Comparison of ENCODE assay signal across 1 cellular context in the genomic region with DNA sequence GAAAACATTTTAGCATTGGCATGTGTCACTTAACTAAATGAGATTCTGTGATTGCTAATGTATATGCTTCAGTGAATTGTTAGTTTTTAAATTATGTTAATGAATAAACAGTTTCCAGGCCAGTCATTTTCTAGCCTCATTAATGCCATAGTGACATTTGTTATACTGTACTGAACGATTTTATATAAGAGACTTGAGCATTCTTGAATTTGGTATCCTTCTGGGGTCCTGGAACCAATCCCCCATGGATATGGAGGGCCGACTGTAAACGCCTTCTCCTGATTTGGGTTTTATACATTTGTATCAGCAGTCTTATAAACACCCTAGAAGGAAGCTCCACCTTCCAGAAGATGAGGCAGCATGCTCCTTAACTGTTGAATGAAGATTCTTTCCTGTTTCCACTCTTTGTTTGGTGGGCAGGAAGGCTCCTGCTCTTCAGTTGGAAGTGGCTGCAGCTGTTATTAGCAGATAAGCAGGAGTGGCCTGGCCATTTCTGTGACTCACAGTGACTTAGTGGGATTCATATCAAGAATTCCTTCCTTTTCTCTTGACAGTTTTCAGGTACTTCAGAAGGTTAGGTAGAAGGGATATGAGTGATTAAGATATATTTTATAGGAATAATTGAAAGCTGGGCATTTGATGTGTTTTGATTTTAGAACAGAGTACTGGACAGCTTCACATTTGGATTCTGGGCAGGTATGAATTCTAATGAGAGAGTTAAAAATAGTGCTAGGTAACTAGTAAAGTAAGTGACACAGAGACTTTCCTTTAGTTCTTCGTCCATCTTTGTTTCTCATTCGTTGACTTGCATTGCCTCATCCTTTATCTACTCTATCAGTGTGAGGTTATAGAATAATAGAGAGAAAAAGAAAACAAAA.
TF ChIP-seq lines count a peak whose summit lies in the region.

No MANE protein-coding gene starts in this region.

TF ChIP-seq in K562, 482 proteins besides CTCF, POLR2A, EP300 and RAD21 (continued from another document and continues in another):
- TF ChIP-seq, protein P1, sequence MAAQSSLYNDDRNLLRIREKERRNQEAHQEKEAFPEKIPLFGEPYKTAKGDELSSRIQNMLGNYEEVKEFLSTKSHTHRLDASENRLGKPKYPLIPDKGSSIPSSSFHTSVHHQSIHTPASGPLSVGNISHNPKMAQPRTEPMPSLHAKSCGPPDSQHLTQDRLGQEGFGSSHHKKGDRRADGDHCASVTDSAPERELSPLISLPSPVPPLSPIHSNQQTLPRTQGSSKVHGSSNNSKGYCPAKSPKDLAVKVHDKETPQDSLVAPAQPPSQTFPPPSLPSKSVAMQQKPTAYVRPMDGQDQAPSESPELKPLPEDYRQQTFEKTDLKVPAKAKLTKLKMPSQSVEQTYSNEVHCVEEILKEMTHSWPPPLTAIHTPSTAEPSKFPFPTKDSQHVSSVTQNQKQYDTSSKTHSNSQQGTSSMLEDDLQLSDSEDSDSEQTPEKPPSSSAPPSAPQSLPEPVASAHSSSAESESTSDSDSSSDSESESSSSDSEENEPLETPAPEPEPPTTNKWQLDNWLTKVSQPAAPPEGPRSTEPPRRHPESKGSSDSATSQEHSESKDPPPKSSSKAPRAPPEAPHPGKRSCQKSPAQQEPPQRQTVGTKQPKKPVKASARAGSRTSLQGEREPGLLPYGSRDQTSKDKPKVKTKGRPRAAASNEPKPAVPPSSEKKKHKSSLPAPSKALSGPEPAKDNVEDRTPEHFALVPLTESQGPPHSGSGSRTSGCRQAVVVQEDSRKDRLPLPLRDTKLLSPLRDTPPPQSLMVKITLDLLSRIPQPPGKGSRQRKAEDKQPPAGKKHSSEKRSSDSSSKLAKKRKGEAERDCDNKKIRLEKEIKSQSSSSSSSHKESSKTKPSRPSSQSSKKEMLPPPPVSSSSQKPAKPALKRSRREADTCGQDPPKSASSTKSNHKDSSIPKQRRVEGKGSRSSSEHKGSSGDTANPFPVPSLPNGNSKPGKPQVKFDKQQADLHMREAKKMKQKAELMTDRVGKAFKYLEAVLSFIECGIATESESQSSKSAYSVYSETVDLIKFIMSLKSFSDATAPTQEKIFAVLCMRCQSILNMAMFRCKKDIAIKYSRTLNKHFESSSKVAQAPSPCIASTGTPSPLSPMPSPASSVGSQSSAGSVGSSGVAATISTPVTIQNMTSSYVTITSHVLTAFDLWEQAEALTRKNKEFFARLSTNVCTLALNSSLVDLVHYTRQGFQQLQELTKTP (IDR thresholded peaks at IDR 0.05; ENCODE audit: low read depth in 1 of 2, partially characterized antibody in 2 of 2) = peak; percentile 61 to 90
- TF ChIP-seq EZH2 (IDR thresholded peaks at IDR 0.05; ENCODE audit: borderline replicate concordance, low read depth, low read length) (no peak), CHD4 (IDR thresholded peaks at IDR 0.05; ENCODE audit: insufficient read depth, insufficient replicate concordance, low read depth, low read length, poor library complexity, severe bottlenecking) (no peak), PPARD (CRISPR knock-in tag; IDR thresholded peaks at IDR 0.05) (no peak), RBM14 (IDR thresholded peaks at IDR 0.05; ENCODE audit: borderline replicate concordance, insufficient read depth, low read depth, low read length) (no peak), SRSF7 (optimal IDR thresholded peaks at IDR 0.05; ENCODE audit: low read depth, low read length) (no peak), KAT8 (IDR thresholded peaks at IDR 0.05; ENCODE audit: low read depth) (no peak), SMAD4 (CRISPR knock-in tag; conservative IDR thresholded peaks at IDR 0.05) (peak; percentile 55), ZNF76 (CRISPR knock-in tag; IDR thresholded peaks at IDR 0.05; ENCODE audit: borderline replicate concordance) (no peak), SMARCC2 (IDR thresholded peaks at IDR 0.05; ENCODE audit: low read depth) (peak; percentile 96), KDM2B (CRISPR knock-in tag; IDR thresholded peaks at IDR 0.05) (no peak), HOXB6 (CRISPR knock-in tag; IDR thresholded peaks at IDR 0.05; ENCODE audit: borderline replicate concordance) (no peak), ZNF717 (CRISPR knock-in tag; IDR thresholded peaks at IDR 0.05) (no peak), ZNF239 (CRISPR knock-in tag; IDR thresholded peaks at IDR 0.05) (no peak; the same call in 1 of the 2 replicates), ARID1B (IDR thresholded peaks at IDR 0.05) (peak; percentile 99)
- TF ChIP-seq, protein P2, sequence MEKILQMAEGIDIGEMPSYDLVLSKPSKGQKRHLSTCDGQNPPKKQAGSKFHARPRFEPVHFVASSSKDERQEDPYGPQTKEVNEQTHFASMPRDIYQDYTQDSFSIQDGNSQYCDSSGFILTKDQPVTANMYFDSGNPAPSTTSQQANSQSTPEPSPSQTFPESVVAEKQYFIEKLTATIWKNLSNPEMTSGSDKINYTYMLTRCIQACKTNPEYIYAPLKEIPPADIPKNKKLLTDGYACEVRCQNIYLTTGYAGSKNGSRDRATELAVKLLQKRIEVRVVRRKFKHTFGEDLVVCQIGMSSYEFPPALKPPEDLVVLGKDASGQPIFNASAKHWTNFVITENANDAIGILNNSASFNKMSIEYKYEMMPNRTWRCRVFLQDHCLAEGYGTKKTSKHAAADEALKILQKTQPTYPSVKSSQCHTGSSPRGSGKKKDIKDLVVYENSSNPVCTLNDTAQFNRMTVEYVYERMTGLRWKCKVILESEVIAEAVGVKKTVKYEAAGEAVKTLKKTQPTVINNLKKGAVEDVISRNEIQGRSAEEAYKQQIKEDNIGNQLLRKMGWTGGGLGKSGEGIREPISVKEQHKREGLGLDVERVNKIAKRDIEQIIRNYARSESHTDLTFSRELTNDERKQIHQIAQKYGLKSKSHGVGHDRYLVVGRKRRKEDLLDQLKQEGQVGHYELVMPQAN (IDR thresholded peaks at IDR 0.05; ENCODE audit: borderline replicate concordance) = no peak
- TF ChIP-seq, protein P3, sequence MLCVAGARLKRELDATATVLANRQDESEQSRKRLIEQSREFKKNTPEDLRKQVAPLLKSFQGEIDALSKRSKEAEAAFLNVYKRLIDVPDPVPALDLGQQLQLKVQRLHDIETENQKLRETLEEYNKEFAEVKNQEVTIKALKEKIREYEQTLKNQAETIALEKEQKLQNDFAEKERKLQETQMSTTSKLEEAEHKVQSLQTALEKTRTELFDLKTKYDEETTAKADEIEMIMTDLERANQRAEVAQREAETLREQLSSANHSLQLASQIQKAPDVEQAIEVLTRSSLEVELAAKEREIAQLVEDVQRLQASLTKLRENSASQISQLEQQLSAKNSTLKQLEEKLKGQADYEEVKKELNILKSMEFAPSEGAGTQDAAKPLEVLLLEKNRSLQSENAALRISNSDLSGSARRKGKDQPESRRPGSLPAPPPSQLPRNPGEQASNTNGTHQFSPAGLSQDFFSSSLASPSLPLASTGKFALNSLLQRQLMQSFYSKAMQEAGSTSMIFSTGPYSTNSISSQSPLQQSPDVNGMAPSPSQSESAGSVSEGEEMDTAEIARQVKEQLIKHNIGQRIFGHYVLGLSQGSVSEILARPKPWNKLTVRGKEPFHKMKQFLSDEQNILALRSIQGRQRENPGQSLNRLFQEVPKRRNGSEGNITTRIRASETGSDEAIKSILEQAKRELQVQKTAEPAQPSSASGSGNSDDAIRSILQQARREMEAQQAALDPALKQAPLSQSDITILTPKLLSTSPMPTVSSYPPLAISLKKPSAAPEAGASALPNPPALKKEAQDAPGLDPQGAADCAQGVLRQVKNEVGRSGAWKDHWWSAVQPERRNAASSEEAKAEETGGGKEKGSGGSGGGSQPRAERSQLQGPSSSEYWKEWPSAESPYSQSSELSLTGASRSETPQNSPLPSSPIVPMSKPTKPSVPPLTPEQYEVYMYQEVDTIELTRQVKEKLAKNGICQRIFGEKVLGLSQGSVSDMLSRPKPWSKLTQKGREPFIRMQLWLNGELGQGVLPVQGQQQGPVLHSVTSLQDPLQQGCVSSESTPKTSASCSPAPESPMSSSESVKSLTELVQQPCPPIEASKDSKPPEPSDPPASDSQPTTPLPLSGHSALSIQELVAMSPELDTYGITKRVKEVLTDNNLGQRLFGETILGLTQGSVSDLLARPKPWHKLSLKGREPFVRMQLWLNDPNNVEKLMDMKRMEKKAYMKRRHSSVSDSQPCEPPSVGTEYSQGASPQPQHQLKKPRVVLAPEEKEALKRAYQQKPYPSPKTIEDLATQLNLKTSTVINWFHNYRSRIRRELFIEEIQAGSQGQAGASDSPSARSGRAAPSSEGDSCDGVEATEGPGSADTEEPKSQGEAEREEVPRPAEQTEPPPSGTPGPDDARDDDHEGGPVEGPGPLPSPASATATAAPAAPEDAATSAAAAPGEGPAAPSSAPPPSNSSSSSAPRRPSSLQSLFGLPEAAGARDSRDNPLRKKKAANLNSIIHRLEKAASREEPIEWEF (CRISPR knock-in tag; IDR thresholded peaks at IDR 0.05) = peak; percentile 53; the same call in 1 of the 2 replicates
- TF ChIP-seq, protein P4, sequence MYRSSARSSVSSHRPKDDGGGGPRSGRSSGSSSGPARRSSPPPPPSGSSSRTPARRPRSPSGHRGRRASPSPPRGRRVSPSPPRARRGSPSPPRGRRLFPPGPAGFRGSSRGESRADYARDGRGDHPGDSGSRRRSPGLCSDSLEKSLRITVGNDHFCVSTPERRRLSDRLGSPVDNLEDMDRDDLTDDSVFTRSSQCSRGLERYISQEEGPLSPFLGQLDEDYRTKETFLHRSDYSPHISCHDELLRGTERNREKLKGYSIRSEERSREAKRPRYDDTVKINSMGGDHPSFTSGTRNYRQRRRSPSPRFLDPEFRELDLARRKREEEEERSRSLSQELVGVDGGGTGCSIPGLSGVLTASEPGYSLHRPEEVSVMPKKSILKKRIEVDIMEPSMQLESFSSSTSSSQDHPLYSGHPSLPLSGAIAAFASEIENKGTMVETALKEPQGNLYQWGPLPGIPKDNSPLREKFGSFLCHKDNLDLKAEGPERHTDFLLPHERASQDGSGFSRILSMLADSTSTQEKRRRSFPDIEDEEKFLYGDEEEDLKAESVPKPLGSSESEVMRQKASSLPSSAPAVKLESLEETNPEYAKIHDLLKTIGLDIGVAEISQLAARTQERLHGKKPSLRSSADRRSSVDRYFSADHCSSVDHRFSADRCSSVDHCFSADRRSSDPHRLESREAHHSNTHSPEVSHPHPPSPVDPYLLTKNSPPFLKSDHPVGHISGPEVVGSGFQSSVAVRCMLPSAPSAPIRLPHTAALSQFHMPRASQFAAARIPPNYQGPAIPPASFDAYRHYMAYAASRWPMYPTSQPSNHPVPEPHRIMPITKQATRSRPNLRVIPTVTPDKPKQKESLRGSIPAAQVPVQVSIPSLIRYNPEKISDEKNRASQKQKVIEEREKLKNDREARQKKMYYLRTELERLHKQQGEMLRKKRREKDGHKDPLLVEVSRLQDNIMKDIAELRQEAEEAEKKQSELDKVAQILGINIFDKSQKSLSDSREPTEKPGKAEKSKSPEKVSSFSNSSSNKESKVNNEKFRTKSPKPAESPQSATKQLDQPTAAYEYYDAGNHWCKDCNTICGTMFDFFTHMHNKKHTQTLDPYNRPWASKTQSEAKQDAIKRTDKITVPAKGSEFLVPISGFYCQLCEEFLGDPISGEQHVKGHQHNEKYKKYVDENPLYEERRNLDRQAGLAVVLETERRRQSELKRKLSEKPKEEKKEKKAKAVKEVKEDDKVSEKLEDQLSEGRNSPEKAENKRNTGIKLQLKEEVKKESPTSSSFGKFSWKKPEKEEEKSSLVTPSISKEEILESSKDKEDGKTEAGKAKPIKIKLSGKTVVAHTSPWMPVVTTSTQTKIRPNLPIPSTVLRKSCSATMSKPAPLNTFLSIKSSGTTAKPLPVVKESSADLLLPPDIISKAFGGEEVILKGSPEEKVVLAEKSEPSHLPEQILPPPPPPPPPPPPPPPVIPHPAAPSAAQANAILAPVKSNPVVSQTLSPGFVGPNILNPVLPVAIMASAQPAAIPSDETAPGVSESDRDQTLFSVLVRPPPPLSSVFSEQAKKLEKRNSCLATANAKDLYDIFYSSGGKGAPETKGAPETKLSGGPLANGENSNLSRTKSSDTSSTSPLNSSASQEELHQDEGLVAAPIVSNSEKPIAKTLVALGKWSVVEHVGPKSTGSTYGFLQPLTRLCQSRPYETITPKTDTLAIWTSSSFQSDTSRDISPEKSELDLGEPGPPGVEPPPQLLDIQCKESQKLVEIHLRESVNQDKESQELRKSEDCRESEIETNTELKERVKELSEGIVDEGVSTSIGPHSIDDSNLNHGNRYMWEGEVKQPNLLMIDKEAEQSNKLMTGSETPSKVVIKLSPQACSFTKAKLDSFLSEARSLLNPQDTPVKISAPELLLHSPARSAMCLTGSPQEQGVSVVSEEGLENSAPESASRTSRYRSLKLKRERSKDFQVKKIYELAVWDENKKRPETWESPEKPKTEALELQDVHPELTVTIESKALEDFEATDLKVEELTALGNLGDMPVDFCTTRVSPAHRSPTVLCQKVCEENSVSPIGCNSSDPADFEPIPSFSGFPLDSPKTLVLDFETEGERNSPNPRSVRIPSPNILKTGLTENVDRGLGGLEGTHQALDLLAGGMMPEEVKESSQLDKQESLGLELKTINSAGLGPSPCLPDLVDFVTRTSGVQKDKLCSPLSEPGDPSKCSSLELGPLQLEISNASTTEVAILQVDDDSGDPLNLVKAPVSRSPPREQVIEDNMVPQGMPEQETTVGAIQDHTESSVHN (IDR thresholded peaks at IDR 0.05; ENCODE audit: borderline replicate concordance in 1 of 2, low read depth in 1 of 2) = peak in 1 of 2 experiments; percentile 80; a peak in 2 of 4 replicates
- TF ChIP-seq, protein P5, sequence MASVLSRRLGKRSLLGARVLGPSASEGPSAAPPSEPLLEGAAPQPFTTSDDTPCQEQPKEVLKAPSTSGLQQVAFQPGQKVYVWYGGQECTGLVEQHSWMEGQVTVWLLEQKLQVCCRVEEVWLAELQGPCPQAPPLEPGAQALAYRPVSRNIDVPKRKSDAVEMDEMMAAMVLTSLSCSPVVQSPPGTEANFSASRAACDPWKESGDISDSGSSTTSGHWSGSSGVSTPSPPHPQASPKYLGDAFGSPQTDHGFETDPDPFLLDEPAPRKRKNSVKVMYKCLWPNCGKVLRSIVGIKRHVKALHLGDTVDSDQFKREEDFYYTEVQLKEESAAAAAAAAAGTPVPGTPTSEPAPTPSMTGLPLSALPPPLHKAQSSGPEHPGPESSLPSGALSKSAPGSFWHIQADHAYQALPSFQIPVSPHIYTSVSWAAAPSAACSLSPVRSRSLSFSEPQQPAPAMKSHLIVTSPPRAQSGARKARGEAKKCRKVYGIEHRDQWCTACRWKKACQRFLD (CRISPR knock-in tag; IDR thresholded peaks at IDR 0.05) = peak; percentile 94
- TF ChIP-seq, protein P6, sequence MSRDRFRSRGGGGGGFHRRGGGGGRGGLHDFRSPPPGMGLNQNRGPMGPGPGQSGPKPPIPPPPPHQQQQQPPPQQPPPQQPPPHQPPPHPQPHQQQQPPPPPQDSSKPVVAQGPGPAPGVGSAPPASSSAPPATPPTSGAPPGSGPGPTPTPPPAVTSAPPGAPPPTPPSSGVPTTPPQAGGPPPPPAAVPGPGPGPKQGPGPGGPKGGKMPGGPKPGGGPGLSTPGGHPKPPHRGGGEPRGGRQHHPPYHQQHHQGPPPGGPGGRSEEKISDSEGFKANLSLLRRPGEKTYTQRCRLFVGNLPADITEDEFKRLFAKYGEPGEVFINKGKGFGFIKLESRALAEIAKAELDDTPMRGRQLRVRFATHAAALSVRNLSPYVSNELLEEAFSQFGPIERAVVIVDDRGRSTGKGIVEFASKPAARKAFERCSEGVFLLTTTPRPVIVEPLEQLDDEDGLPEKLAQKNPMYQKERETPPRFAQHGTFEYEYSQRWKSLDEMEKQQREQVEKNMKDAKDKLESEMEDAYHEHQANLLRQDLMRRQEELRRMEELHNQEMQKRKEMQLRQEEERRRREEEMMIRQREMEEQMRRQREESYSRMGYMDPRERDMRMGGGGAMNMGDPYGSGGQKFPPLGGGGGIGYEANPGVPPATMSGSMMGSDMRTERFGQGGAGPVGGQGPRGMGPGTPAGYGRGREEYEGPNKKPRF (IDR thresholded peaks at IDR 0.05; ENCODE audit: low read depth, low read length) = no peak
